Comparison of ENCODE assay signal across 8 cellular contexts in the genomic region with DNA sequence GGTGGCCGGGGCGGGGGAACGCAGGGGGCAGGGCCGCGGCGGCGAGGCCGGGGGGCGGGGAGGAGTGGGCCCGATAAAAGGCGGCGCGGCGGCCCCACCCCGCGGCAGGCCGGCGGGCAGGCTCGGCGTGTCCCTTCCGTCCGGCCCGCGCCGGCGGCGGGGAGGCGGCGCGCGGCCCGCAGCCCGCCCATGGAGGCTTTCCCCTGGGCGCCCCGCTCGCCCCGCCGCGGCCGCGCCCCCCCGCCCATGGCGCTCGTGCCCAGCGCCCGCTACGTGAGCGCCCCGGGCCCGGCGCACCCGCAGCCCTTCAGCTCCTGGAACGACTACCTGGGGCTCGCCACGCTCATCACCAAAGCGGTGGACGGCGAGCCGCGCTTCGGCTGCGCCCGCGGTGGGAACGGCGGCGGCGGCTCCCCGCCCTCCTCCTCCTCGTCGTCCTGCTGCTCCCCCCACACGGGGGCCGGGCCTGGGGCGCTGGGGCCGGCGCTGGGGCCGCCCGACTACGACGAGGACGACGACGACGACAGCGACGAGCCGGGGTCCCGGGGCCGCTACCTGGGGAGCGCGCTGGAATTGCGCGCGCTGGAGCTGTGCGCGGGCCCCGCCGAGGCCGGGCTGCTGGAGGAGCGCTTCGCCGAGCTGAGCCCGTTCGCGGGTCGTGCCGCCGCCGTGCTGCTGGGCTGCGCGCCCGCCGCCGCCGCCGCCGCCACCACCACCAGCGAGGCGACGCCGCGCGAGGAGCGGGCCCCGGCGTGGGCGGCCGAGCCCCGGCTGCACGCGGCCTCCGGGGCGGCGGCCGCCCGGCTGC. TPM values are rescaled to one million over a fixed set of nuclear protein-coding genes. Genes with fewer than 3 reads are reported as not detected.
DNase-seq lines count a peak whose midpoint lies in the region; TF ChIP-seq lines count a peak whose summit lies in the region.

A gene with protein sequence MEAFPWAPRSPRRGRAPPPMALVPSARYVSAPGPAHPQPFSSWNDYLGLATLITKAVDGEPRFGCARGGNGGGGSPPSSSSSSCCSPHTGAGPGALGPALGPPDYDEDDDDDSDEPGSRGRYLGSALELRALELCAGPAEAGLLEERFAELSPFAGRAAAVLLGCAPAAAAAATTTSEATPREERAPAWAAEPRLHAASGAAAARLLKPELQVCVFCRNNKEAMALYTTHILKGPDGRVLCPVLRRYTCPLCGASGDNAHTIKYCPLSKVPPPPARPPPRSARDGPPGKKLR (plus strand): TSS at position 102 of the 808 bp plus-strand sequence. CDS start 88 bp downstream, at position 190.

- peak; percentile 51 for TF ChIP-seq POLR2A in GM15510 (IDR thresholded peaks at IDR 0.05; ENCODE audit: borderline replicate concordance, extremely low read depth, insufficient read length)

- H3K9ac ChIP-seq in GM23248, result peak within 1 kb of the TSS; percentile 23
- peak within 1 kb of the TSS; percentile 51 to 74 (median 73) for H3K9ac ChIP-seq in skeletal muscle tissue (ENCODE audit: low read depth in 1 of 3, low read length in 3 of 3)

- 1 to 2% methylated on average over 16 to 28 of the region's 136 CpGs for WGBS in GM23248 (ENCODE audit: low coverage in 1 of 2, low lambda C conversion rate in 2 of 2, missing lambda C conversion rate in 2 of 2), 2 experiments
- 2% methylated on average over 23 of the region's 136 CpGs for WGBS in hepatocyte (ENCODE audit: low lambda C conversion rate, missing lambda C conversion rate)

- peak within 1 kb of the TSS; percentile 67 for H3K4me2 ChIP-seq in GM23248 (ENCODE audit: unreplicated experiment)
- H3K4me2 ChIP-seq in hepatocyte, result peak within 1 kb of the TSS; percentile 96

- DNase-seq in GM23248, result peak; percentile 58
- no peak for DNase-seq in LNCaP clone FGC (ENCODE audit: low read depth)
- peak; percentile 29 for DNase-seq in activated naive CD4-positive, alpha-beta T cell treated with anti-CD3 and anti-CD28 coated beads, Interleukin-2, amount 50 U/mL, for 16 hours
- peak; percentile 63 for DNase-seq in hepatocyte (ENCODE audit: low spot score)
- no peak for DNase-seq in NCI-H2029 treated with DMSO at 0.1 percent for 48 hours (lab: John Stamatoyannopoulos, UW)
- DNase-seq in GDM1 (lab: John Stamatoyannopoulos, UW), result no peak

- H3K27ac ChIP-seq in GM23248 (no peak within 1 kb of the TSS), hepatocyte (no peak within 1 kb of the TSS), skeletal muscle tissue (ENCODE audit: low read depth, low read length) (peak within 1 kb of the TSS; percentile 69)

- H2AFZ ChIP-seq in GM23248 (no peak within 1 kb of the TSS; the same call in 1 of the 2 replicates), hepatocyte (peak within 1 kb of the TSS; percentile 54)

- peaks cover 36% of the 10 kb centered on the region for H3F3A ChIP-seq in GM23248 (ENCODE audit: insufficient read depth)

- peak within 1 kb of the TSS; percentile 67 for H3K4me3 ChIP-seq in GM23248
- H3K4me3 ChIP-seq in LNCaP clone FGC (ENCODE audit: low read depth, low read length), result peak within 1 kb of the TSS; percentile 33
- H3K4me3 ChIP-seq in hepatocyte, result peak within 1 kb of the TSS; percentile 70
- H3K4me3 ChIP-seq in skeletal muscle tissue (ENCODE audit: low read length in 3 of 3), result peak within 1 kb of the TSS; percentile 62 to 68 (median 67)

- H3K4me1 ChIP-seq in GM23248 (ENCODE audit: insufficient read depth) (peaks cover 7% of the 10 kb centered on the region), hepatocyte (ENCODE audit: insufficient read depth) (peaks cover 7% of the 10 kb centered on the region), skeletal muscle tissue (ENCODE audit: control insufficient read depth in 3 of 3, insufficient read depth in 3 of 3, low read length in 3 of 3) (peaks cover 22 to 49% (median 33%) of the 10 kb centered on the region in 3 donors)

- H4K20me1 ChIP-seq in GM23248 (ENCODE audit: insufficient read depth) (no peaks in the 10 kb centered on the region), hepatocyte (ENCODE audit: insufficient read depth, poor library complexity, severe bottlenecking) (peaks cover 19% of the 10 kb centered on the region)

- H3K27me3 ChIP-seq in GM23248 (replicated peaks; ENCODE audit: insufficient read depth) (no peaks in the 10 kb centered on the region), hepatocyte (no peaks in the 10 kb centered on the region), skeletal muscle tissue (ENCODE audit: control insufficient read depth in 3 of 3, insufficient read depth in 3 of 3, low read length in 3 of 3) (no peaks in the 10 kb centered on the region)

- H3K9me2 ChIP-seq in GM23248 (ENCODE audit: insufficient read depth) (no peaks in the 10 kb centered on the region), hepatocyte (replicated peaks; ENCODE audit: insufficient read depth) (no peaks in the 10 kb centered on the region)

- H3K79me2 ChIP-seq in GM23248 (ENCODE audit: insufficient read depth) (no peaks in the 10 kb centered on the region), hepatocyte (no peaks in the 10 kb centered on the region)

- H3K36me3 ChIP-seq in GM23248 (ENCODE audit: low read depth), result peaks cover 21% of the 10 kb centered on the region
- peaks cover 7% of the 10 kb centered on the region for H3K36me3 ChIP-seq in hepatocyte (replicated peaks; ENCODE audit: insufficient read depth, low read depth)
- peaks cover 0 to 13% (median 11%) of the 10 kb centered on the region in 3 donors for H3K36me3 ChIP-seq in skeletal muscle tissue (ENCODE audit: control insufficient read depth in 3 of 3, insufficient read depth in 3 of 3, low read length in 3 of 3)

- in situ Hi-C loops in GM23248 (cut with MboI), result no loop called here

- H3K9me3 ChIP-seq in GM23248 (ENCODE audit: low read depth) (no peaks in the 10 kb centered on the region), hepatocyte (ENCODE audit: low read depth) (no peaks in the 10 kb centered on the region), skeletal muscle tissue (ENCODE audit: control insufficient read depth in 3 of 3, low read length in 3 of 3) (no peaks in the 10 kb centered on the region)

- TF ChIP-seq CTCF in LNCaP clone FGC (IDR thresholded peaks at IDR 0.05; ENCODE audit: control insufficient read depth, extremely low read depth, insufficient read depth) (no peak), hepatocyte (IDR thresholded peaks at IDR 0.05; ENCODE audit: poor library complexity) (no peak)

RNA-seq across cellular contexts. Expression of the gene that starts here (rescaled TPM):
- total RNA-seq in GM23248 (2014; rRNA removed; shearing (Covaris generic)), result under 0.01 and 1.3 TPM in 2 replicates
- polyA plus RNA-seq in GM23248 (2016; fragmentation: Nextera tagmentation; extraction: Ambion mirVana), result 0.15 and 0.18 TPM in 2 replicates
- total RNA-seq in hepatocyte, result 3.8 and 4.5 TPM in 2 replicates
- polyA plus RNA-seq in hepatocyte, result 5.7 and 6.2 TPM in 2 replicates
- total RNA-seq in skeletal muscle tissue, result 2.6 TPM

Comparison
In these comparisons a context has a peak if more than half of its experiments do, and no peak if none do; other contexts are left out.
1. DNase-seq: peak in GM23248 (single experiment), activated naive CD4-positive, alpha-beta T cell treated with anti-CD3 and anti-CD28 coated beads, Interleukin-2, amount 50 U/mL, for 16 hours (single experiment) and hepatocyte (single experiment); none in LNCaP clone FGC (single experiment), NCI-H2029 treated with DMSO at 0.1 percent for 48 hours (single experiment) and GDM1 (single experiment).
2. Peak in every context shown above with its lines, with median percentiles within 50 percentile points of each other: H3K4me3 ChIP-seq.